26 cellular contexts compared by ENCODE assay signal in the genomic region with DNA sequence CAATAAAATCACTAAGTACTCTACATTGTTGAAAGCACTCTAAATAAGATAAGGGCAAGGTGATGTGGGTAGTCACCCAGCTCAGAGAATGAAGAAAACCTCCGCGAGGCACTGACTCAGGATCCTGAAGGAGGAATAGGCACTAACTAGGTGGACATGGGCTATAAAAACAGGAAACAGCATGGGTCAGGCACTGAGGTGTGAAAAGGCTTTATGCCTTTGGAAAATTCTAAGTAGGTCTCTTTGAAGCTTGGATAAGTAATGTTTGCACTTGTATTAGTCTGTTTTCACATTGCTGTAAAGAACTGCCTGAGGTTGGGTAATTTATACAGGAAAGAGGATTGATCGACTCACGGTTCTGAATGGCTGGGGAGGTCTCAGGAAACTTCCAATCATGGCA.
"Had no signal": no experiment of that assay in that cellular context is flagged by ENCODE, and none has a peak within 500 bp of the region (broad histone marks: within the 10 kb centered on the region; RNA-seq: fewer than 3 reads in every experiment).

No MANE protein-coding gene starts in this region.

- DNase-seq: activated CD4-positive, alpha-beta memory T cell treated with anti-CD3 and anti-CD28 coated beads, Interleukin-2, amount 10 ng/mL, durations not matched to agents 7 days and 5 days; activated CD4-positive, alpha-beta T cell treated with anti-CD3 and anti-CD28 coated beads for 36 hours; activated CD4-positive, alpha-beta T cell treated with anti-CD3 and anti-CD28 coated beads, Interleukin-2, amount 10 ng/mL, durations not matched to agents 7 days and 5 days; activated CD4-positive, alpha-beta T cell treated with anti-CD3 and anti-CD28 coated beads, Interleukin-2, amount 50 U/mL, for 4 hours; activated CD4-positive, CD25-positive, alpha-beta regulatory T cell; activated CD4-positive, CD25-positive, alpha-beta regulatory T cell treated with anti-CD3 and anti-CD28 coated beads, Interleukin-2, amount 50 U/mL, for 72 hours; activated CD8-positive, alpha-beta memory T cell treated with anti-CD3 and anti-CD28 coated beads, Interleukin-2, amount 50 U/mL, for 48 hours; activated gamma-delta T cell; activated naive CD4-positive, alpha-beta T cell; activated naive CD4-positive, alpha-beta T cell treated with anti-CD3 and anti-CD28 coated beads, Interleukin-2, amount 10 ng/mL, durations not matched to agents 7 days and 5 days; activated naive CD8-positive, alpha-beta T cell treated with anti-CD3 and anti-CD28 coated beads, Interleukin-2, amount 10 ng/mL, durations not matched to agents 7 days and 5 days; activated T-cell treated with anti-CD3 and anti-CD28 coated beads for 4 hours; activated T-cell treated with anti-CD3 and anti-CD28 coated beads, Interleukin-2, amount 50 U/mL, for 24 hours; activated T-cell treated with anti-CD3 and anti-CD28 coated beads, Interleukin-2, amount 50 U/mL, for 72 hours; central memory CD4-positive, alpha-beta T cell; cerebellar nuclear complex; colonic mucosa; effector memory CD8-positive, alpha-beta T cell; esophagus squamous epithelium; foreskin melanocyte; T-helper 1 cell; T-helper 17 cell had no signal

- H3K4me3 ChIP-seq: ascending aorta, breast epithelium, cardiac muscle cell, colonic mucosa, esophagus squamous epithelium, gastroesophageal sphincter had no signal

- H3K27me3 ChIP-seq: ascending aorta, breast epithelium, cardiac muscle cell, colonic mucosa, gastroesophageal sphincter had no signal

- H3K36me3 ChIP-seq: ascending aorta, breast epithelium, cardiac muscle cell, colonic mucosa, esophagus squamous epithelium, gastroesophageal sphincter had no signal

- H3K9me3 ChIP-seq: ascending aorta, colonic mucosa, esophagus squamous epithelium had no signal

- H3K4me1 ChIP-seq: ascending aorta, breast epithelium, colonic mucosa, esophagus squamous epithelium, gastroesophageal sphincter had no signal

- H3K27ac ChIP-seq: ascending aorta, breast epithelium, cardiac muscle cell, colonic mucosa, esophagus squamous epithelium, gastroesophageal sphincter had no signal
